In the genomic region with DNA sequence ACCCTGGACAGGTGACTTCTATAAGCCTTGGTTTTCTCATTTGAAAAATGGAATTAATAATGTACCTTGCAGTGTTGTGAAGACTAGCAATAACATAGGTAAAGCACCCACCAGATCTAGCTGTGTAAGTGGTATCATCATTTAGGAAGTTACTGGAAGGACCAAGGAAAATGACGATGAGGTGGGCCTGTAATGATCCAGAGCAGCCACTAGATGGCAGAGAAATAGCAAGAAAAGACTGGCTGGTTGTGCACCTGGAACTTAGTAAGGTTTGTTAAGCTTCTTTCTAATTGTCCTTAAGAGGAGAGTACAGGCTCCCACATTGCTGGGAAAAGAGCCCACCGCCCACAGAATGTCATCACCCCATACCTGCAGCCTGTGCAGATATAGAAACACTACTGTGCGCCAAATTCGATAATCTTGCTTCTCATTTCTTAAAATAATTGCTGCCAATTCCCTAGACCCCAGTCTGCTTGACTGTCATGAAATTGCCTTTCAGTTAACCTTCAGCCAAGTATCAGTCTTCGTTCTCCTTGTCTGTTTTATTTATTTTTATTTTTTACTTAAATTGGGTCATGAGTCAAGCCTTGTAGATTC, we compare ENCODE assay signal across 8 cellular contexts. TPM values are rescaled to one million over a fixed set of nuclear protein-coding genes. Genes with fewer than 3 reads are reported as not detected.
DNase-seq lines count a peak whose midpoint lies in the region; ATAC-seq and TF ChIP-seq lines count a peak whose summit lies in the region.

No MANE protein-coding gene starts in this region.

- no peaks in the 10 kb centered on the region for H3K27me3 Mint-ChIP-seq in osteocyte (ENCODE audit: unreplicated experiment)

- H3K36me3 ChIP-seq in BJ (ENCODE audit: control insufficient read depth, insufficient read depth, low read length): 0 out of 2 replicates have a peak, but pooled peaks cover 1% of the 10 kb centered on the region

- H3K4me1 Mint-ChIP-seq in osteocyte (ENCODE audit: unreplicated experiment): no peaks in the 10 kb centered on the region

- no peak overlapping the region for H3K27ac ChIP-seq in VCaP

- H3K4me3 ChIP-seq in BJ (ENCODE audit: low read depth, low read length): no peak overlapping the region
- H3K4me3 ChIP-seq in GM12875 (ENCODE audit: low read depth, low read length): no peak overlapping the region

- H3K9me3 Mint-ChIP-seq in osteocyte (ENCODE audit: unreplicated experiment): no peaks in the 10 kb centered on the region

- POLR2A ChIA-PET in BJ (lab: Charles Lee): no interaction called here

- TF ChIP-seq CTCF in BJ (IDR thresholded peaks at IDR 0.05; ENCODE audit: insufficient read depth, low read depth, low read length) (peak; percentile 85), GM12875 (IDR thresholded peaks at IDR 0.05; ENCODE audit: borderline replicate concordance, insufficient read depth, low read depth, low read length) (peak; percentile 82), VCaP (conservative IDR thresholded peaks at IDR 0.05) (peak; percentile 83), osteocyte (IDR thresholded peaks at IDR 0.05) (peak; percentile 82)

- DNase-seq in BJ (ENCODE audit: low read depth) (no peak), NCI-H2107 treated with DMSO at 0.1 percent for 48 hours (lab: John Stamatoyannopoulos, UW; ENCODE audit: unreplicated experiment) (peak; percentile 38), fibroblast of peridontal ligament (ENCODE audit: extremely low read depth) (peak; percentile 73), osteocyte (ENCODE audit: extremely low spot score, unreplicated experiment) (no peak)

- H3K36me3 Mint-ChIP-seq in osteocyte (ENCODE audit: unreplicated experiment): peaks cover 15% of the 10 kb centered on the region

- ATAC-seq in HG03159 (IDR thresholded peaks at IDR 0.05; ENCODE audit: unreplicated experiment) (no peak), HG02759 (IDR thresholded peaks at IDR 0.05; ENCODE audit: unreplicated experiment) (no peak)

- H3K27ac Mint-ChIP-seq in osteocyte (ENCODE audit: unreplicated experiment): no peak overlapping the region

- no peak overlapping the region for H3K4me3 Mint-ChIP-seq in osteocyte (ENCODE audit: unreplicated experiment)

- no peaks in the 10 kb centered on the region for H3K27me3 ChIP-seq in BJ (ENCODE audit: control insufficient read depth, insufficient read depth, low read length)

- CTCF ChIA-PET in BJ (lab: Yijun Ruan, JAX): interaction anchor here (0.6 to 2.2 kb wide), 13 partner anchors 9 to 311 kb away, joined by 3 to 14 read pairs (median 5); no protein-coding TSS in a partner anchor

RNA-seq across cellular contexts. Expression of a gene that starts 37.2 kb away (rescaled TPM):
- 0.02 and 0.13 TPM in 2 replicates for polyA plus RNA-seq in BJ (2011; rRNA removed)
- 0.05 TPM in 1 of 2 replicates, not detected in the other for polyA minus RNA-seq in BJ (2011; rRNA and poly(A)+ RNA removed)
- total RNA-seq in osteocyte: 0.13 and 0.19 TPM in 2 replicates

RNA-seq across cellular contexts. Expression of a gene that starts 53.2 kb away (rescaled TPM):
- polyA plus RNA-seq in BJ (2011; rRNA removed): 148 and 304 TPM in 2 replicates
- polyA minus RNA-seq in BJ (2011; rRNA and poly(A)+ RNA removed): 150 and 189 TPM in 2 replicates
- total RNA-seq in osteocyte: 214 and 216 TPM in 2 replicates

Comparison
In these comparisons a context has a peak if more than half of its experiments do, and no peak if none do; other contexts are left out.
1. DNase-seq: peak in NCI-H2107 treated with DMSO at 0.1 percent for 48 hours (single experiment) and fibroblast of peridontal ligament (single experiment); none in BJ (single experiment) and osteocyte (single experiment).
2. Peak in every context shown above with its lines, with median percentiles within 50 percentile points of each other: CTCF ChIP-seq.